ENCODE assay signal across 11 cellular contexts in genomic region chr1:172658871-172659453, GRCh38. TPM values are rescaled to one million over a fixed set of nuclear protein-coding genes. Genes with fewer than 3 reads are reported as not detected.
DNase-seq lines count a peak whose midpoint lies in the region; ATAC-seq, FAIRE-seq and TF ChIP-seq lines count a peak whose summit lies in the region.
"Had no signal": no experiment of that assay in that cellular context is flagged by ENCODE, and none has a peak within 500 bp of the region (broad histone marks: within the 10 kb centered on the region; RNA-seq: fewer than 3 reads in every experiment).

A gene with protein sequence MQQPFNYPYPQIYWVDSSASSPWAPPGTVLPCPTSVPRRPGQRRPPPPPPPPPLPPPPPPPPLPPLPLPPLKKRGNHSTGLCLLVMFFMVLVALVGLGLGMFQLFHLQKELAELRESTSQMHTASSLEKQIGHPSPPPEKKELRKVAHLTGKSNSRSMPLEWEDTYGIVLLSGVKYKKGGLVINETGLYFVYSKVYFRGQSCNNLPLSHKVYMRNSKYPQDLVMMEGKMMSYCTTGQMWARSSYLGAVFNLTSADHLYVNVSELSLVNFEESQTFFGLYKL (plus strand): TSS chr1:172659103. CDS start chr1:172659202, 99 bp downstream.

- peak within 1 kb of the TSS; percentile 73 to 87 (median 82) for H3K4me3 Mint-ChIP-seq in T-cell
- H3K4me3 Mint-ChIP-seq: brain had no signal

- no peaks in the 10 kb centered on the region for H3K36me3 Mint-ChIP-seq in T-cell
- H3K36me3 Mint-ChIP-seq: brain had no signal

- H3K27ac Mint-ChIP-seq in T-cell, result peak within 1 kb of the TSS; percentile 94
- H3K27ac Mint-ChIP-seq: brain had no signal

- TF ChIP-seq CTCF in kidney (IDR thresholded peaks at IDR 0.05; ENCODE audit: borderline replicate concordance, extremely low read depth, insufficient read depth), result no peak

- peaks cover 55 to 67% (median 67%) of the 10 kb centered on the region in 3 donors for H3K4me1 Mint-ChIP-seq in T-cell
- H3K4me1 Mint-ChIP-seq: brain had no signal

- CTCF ChIA-PET in T-cell (lab: Charles Lee), result interaction anchor here (0.6 to 1.3 kb wide), 6 partner anchors 12 to 70 kb away, joined by 3 to 10 read pairs (median 5); no protein-coding TSS in a partner anchor

- no peak for FAIRE-seq in kidney (lab: Jason Lieb, UNC)
- FAIRE-seq: D721Med had no signal

- intact Hi-C loops in kidney (cut with DNase I), result no loop called here

- no peaks in the 10 kb centered on the region for H3K27me3 Mint-ChIP-seq in T-cell
- H3K27me3 Mint-ChIP-seq: brain had no signal

- H3K4me3 ChIP-seq in kidney (ENCODE audit: low read length in 2 of 2), result no peak within 1 kb of the TSS

- no peaks in the 10 kb centered on the region for H3K36me3 ChIP-seq in kidney (ENCODE audit: control insufficient read depth in 1 of 2, insufficient read depth in 2 of 2, low read length in 2 of 2)

- POLR2A ChIA-PET in T-cell (lab: Charles Lee), result no interaction called here

- DNase-seq in T-cell (peak in 10 of 34 experiments; percentile 15 to 37 (median 29)), activated T-cell treated with anti-CD3 and anti-CD28 coated beads for 4 hours (peak; percentile 53), kidney (peak; percentile 56), NCI-H446 (lab: John Stamatoyannopoulos, UW) (no peak), superior temporal gyrus (ENCODE audit: extremely low spot score) (no peak), NCI-H345 (lab: John Stamatoyannopoulos, UW) (no peak)
- peak; percentile 26 to 37 for DNase-seq in stimulated activated CD8-positive, alpha-beta memory T cell treated with anti-CD3 and anti-CD28 coated beads, Interleukin-4, amount 100 ng/mL, for 1 hour (ENCODE audit: low read depth in 2 of 2, low spot score in 1 of 2)
- DNase-seq: left colon had no signal

- H3K9me3 ChIP-seq in kidney (ENCODE audit: control insufficient read depth in 1 of 2, low read length in 2 of 2), result no peaks in the 10 kb centered on the region

- H3K4me1 ChIP-seq in kidney (ENCODE audit: control insufficient read depth in 1 of 2, insufficient read depth in 1 of 2, low read depth in 1 of 2, low read length in 2 of 2), result peaks cover 0 to 2% of the 10 kb centered on the region in 2 donors

- H3K9ac ChIP-seq in kidney (ENCODE audit: low read length in 2 of 2), result no peak within 1 kb of the TSS

- H3K9me3 Mint-ChIP-seq in T-cell, result no peaks in the 10 kb centered on the region
- H3K9me3 Mint-ChIP-seq: brain had no signal

- no peak within 1 kb of the TSS for H3K27ac ChIP-seq in kidney (ENCODE audit: low read depth in 2 of 2, low read length in 2 of 2)

- peak; percentile 28 to 36 (median 33) for ATAC-seq in T-cell (replicated peaks in 1 of 4)
- ATAC-seq in HG03378 (IDR thresholded peaks at IDR 0.05; ENCODE audit: unreplicated experiment), result no peak
- ATAC-seq: left colon had no signal

RNA-seq across cellular contexts. Expression of the gene that starts here (rescaled TPM):
- total RNA-seq in T-cell (1 to 10 TPM in 4 of 5 donors, under 1 TPM in 1; 0.70 to 5.2 (median 3.4) TPM), kidney (0.50 TPM)
- polyA plus RNA-seq in kidney (ENCODE audit: insufficient read depth, low read depth, low replicate concordance), result not detected

Comparison
In these comparisons a context has a peak if more than half of its experiments do, and no peak if none do; other contexts are left out.
1. Peak in DNase-seq in kidney; RNA of the gene not detected or under 1 TPM.
2. DNase-seq: peak in activated T-cell treated with anti-CD3 and anti-CD28 coated beads for 4 hours (single experiment) and stimulated activated CD8-positive, alpha-beta memory T cell treated with anti-CD3 and anti-CD28 coated beads, Interleukin-4, amount 100 ng/mL, for 1 hour (2 of 2); none in NCI-H446 (0 of 2), superior temporal gyrus (single experiment) and NCI-H345 (single experiment).